Comparison of ENCODE assay signal across 8 cellular contexts in genomic region chr16:75565640-75566039, GRCh38. TPM values are rescaled to one million over a fixed set of nuclear protein-coding genes. Genes with fewer than 3 reads are reported as not detected.
A peak's percentile ranks its signal among the peaks of the same experiment; 100 is the strongest.
DNase-seq lines count a peak whose midpoint lies in the region; ATAC-seq, FAIRE-seq and TF ChIP-seq lines count a peak whose summit lies in the region.

No MANE protein-coding gene starts in this region.

- no TSS peak for BruUV-seq in PC-3 (replicated peaks; lab: Mats Ljungman, UMichigan)

- ATAC-seq in A549: peak; percentile 26 to 39; a peak in 4 of 6 replicates
- ATAC-seq in GM21390 (IDR thresholded peaks at IDR 0.05; ENCODE audit: unreplicated experiment): peak; percentile 9
- peak; percentile 21 for ATAC-seq in PC-3

- H2BK12ac ChIP-seq in trophoblast cell (ENCODE audit: low read length): peak overlapping the region; percentile 41

- H3K9ac ChIP-seq in PC-3 (ENCODE audit: low read length) (peak overlapping the region; percentile 77; the same call in 1 of the 2 replicates), trophoblast cell (ENCODE audit: low read length) (peak overlapping the region; percentile 75)

- H3K79me2 ChIP-seq in PC-3 (ENCODE audit: low read length): peaks cover 20% of the 10 kb centered on the region
- peaks cover 8% of the 10 kb centered on the region for H3K79me2 ChIP-seq in trophoblast cell (ENCODE audit: control insufficient read depth, insufficient read depth, low read length, poor library complexity)

- POLR2A ChIA-PET in A549 (lab: Yijun Ruan, JAX) (interaction anchor here (1.0 to 2.8 kb wide), 4 partner anchors 10 to 82 kb away, joined by 3 to 15 read pairs (median 4); partner anchors contain the start of genes ADAT1, KARS1, TERF2IP and TMEM231), PC-3 (lab: Charles Lee; ENCODE audit: unreplicated experiment) (no interaction called here)

- no peak overlapping the region for H2AK5ac ChIP-seq in trophoblast cell (ENCODE audit: low read length)

- intact Hi-C loops in PC-3 (cut with micrococcal nuclease) (loop anchor here (5.0 kb wide), 1 partner anchor 93 kb away; no protein-coding TSS in a partner anchor), esophagus muscularis mucosa (cut with DNase I) (loop anchor here (5.0 kb wide), 1 partner anchor 48 kb away; no protein-coding TSS in a partner anchor)

- H4K8ac ChIP-seq in trophoblast cell (ENCODE audit: low read depth, low read length): peak overlapping the region; percentile 79

- TF ChIP-seq POLR2A in A549 (IDR thresholded peaks at IDR 0.05; ENCODE audit: low read length) (no peak), esophagus muscularis mucosa (IDR thresholded peaks at IDR 0.05; ENCODE audit: low read depth) (no peak)

- no peak overlapping the region for H4K12ac ChIP-seq in trophoblast cell (ENCODE audit: low read depth, low read length)

- H3K4me1 ChIP-seq in A549 (peaks cover 15% of the 10 kb centered on the region), PC-3 (ENCODE audit: insufficient read depth, low read length) (no peaks in the 10 kb centered on the region), esophagus muscularis mucosa (peaks cover 45 to 54% (median 49%) of the 10 kb centered on the region in 4 donors), trophoblast cell (ENCODE audit: control insufficient read depth in 1 of 2, insufficient read depth in 2 of 2, low read length in 2 of 2) (peaks cover 7 to 11% of the 10 kb centered on the region in 2 experiments)

- no peak overlapping the region for H3K18ac ChIP-seq in trophoblast cell (ENCODE audit: low read length)

- H4K91ac ChIP-seq in trophoblast cell (ENCODE audit: low read depth, low read length): peak overlapping the region; percentile 42

- no peaks in the 10 kb centered on the region for H3K9me2 ChIP-seq in PC-3 (replicated peaks; ENCODE audit: low read length)

- 1% methylated on average over 15 of the region's 15 CpGs for WGBS in A549 (ENCODE audit: missing lambda C conversion rate)
- 25% methylated on average over 15 of the region's 15 CpGs for WGBS in esophagus muscularis mucosa
- WGBS in trophoblast cell (ENCODE audit: extremely low coverage, insufficient coverage, insufficient read length): no CpG with 5 or more reads among the region's 15 CpGs

- TF ChIP-seq RAD21 in A549 (conservative IDR thresholded peaks at IDR 0.05 in 1 of 2, IDR thresholded peaks at IDR 0.05 in 1 of 2): no peak

- H3K4me3 ChIP-seq in A549 (peak overlapping the region; percentile 76), PC-3 (ENCODE audit: low read length) (peak overlapping the region; percentile 82), esophagus muscularis mucosa (peak overlapping the region; percentile 71 to 100 (median 92)), trophoblast cell (ENCODE audit: low read depth, low read length) (peak overlapping the region; percentile 85)

- peak overlapping the region; percentile 79 to 92; a peak in 4 of 6 replicates for H3K27ac ChIP-seq in A549
- no peak overlapping the region for H3K27ac ChIP-seq in PC-3 (ENCODE audit: low read length)
- H3K27ac ChIP-seq in esophagus muscularis mucosa (replicated peaks in 1 of 4): peak overlapping the region; percentile 73 to 82 (median 74)
- no peak overlapping the region for H3K27ac ChIP-seq in trophoblast cell (ENCODE audit: low read depth, low read length)

- H4K20me1 ChIP-seq in PC-3 (ENCODE audit: low read length): no peaks in the 10 kb centered on the region

- H3K14ac ChIP-seq in trophoblast cell (ENCODE audit: low read length): no peak overlapping the region

- no peak overlapping the region for H2BK120ac ChIP-seq in trophoblast cell (ENCODE audit: insufficient read depth, low read length, poor library complexity)

- DNase-seq in A549 (ENCODE audit: low read depth in 1 of 2, low spot score in 1 of 2): no peak
- peak; percentile 3 for DNase-seq in PC-3
- DNase-seq in esophagus muscularis mucosa (ENCODE audit: extremely low spot score): no peak
- DNase-seq in trophoblast cell: no peak
- no peak for DNase-seq in urothelium cell line (ENCODE audit: low spot score)
- no peak for DNase-seq in Kasumi-1 (lab: John Stamatoyannopoulos, UW)
- DNase-seq in dedifferentiated amniotic fluid mesenchymal stem cell (ENCODE audit: extremely low spot score): no peak

- peak overlapping the region; percentile 82 for H2BK5ac ChIP-seq in trophoblast cell (ENCODE audit: low read depth, low read length, poor library complexity)

- peak overlapping the region; percentile 92 for H2AFZ ChIP-seq in PC-3 (ENCODE audit: low read length)
- peak overlapping the region; percentile 40 for H2AFZ ChIP-seq in trophoblast cell (ENCODE audit: insufficient read depth, low read length, poor library complexity)

- H3K27me3 ChIP-seq in PC-3 (ENCODE audit: low read length): no peaks in the 10 kb centered on the region
- no peaks in the 10 kb centered on the region for H3K27me3 ChIP-seq in esophagus muscularis mucosa
- H3K27me3 ChIP-seq in trophoblast cell (ENCODE audit: insufficient read depth, low read length): no peaks in the 10 kb centered on the region

- TF ChIP-seq CTCF in A549 (IDR thresholded peaks at IDR 0.05): no peak
- TF ChIP-seq CTCF in PC-3 (conservative IDR thresholded peaks at IDR 0.05; ENCODE audit: low read depth, low read length): no peak
- TF ChIP-seq CTCF in esophagus muscularis mucosa (IDR thresholded peaks at IDR 0.05): no peak

- FAIRE-seq in A549 (lab: Jason Lieb, UNC) (no peak), urothelium cell line (lab: Jason Lieb, UNC) (no peak)

- H3K36me3 ChIP-seq in PC-3 (ENCODE audit: low read depth, low read length) (no peaks in the 10 kb centered on the region; the same call in 1 of the 2 replicates), esophagus muscularis mucosa (peaks cover 21 to 35% (median 28%) of the 10 kb centered on the region in 4 donors), trophoblast cell (ENCODE audit: control insufficient read depth in 1 of 2, insufficient read depth in 2 of 2, low read length in 2 of 2) (peaks cover 14 to 25% of the 10 kb centered on the region in 2 experiments)

- H3K23ac ChIP-seq in trophoblast cell (ENCODE audit: low read length): no peak overlapping the region

- TF ChIP-seq EP300 in A549 (IDR thresholded peaks at IDR 0.05): no peak
- TF ChIP-seq EP300 in esophagus muscularis mucosa (IDR thresholded peaks at IDR 0.05): no peak

- H3K4ac ChIP-seq in trophoblast cell (ENCODE audit: low read depth, low read length): no peak overlapping the region

- H3K79me1 ChIP-seq in trophoblast cell (ENCODE audit: low read length): peaks cover 7% of the 10 kb centered on the region

- no peaks in the 10 kb centered on the region for H3F3A ChIP-seq in PC-3 (ENCODE audit: low read length, unreplicated experiment)

- peak overlapping the region; percentile 99 for H3K4me2 ChIP-seq in A549
- peak overlapping the region; percentile 92 for H3K4me2 ChIP-seq in PC-3 (ENCODE audit: low read length)
- H3K4me2 ChIP-seq in trophoblast cell (ENCODE audit: low read length): peak overlapping the region; percentile 95

- H3K9me3 ChIP-seq in A549 (no peaks in the 10 kb centered on the region), PC-3 (ENCODE audit: low read length) (no peaks in the 10 kb centered on the region), esophagus muscularis mucosa (no peaks in the 10 kb centered on the region), trophoblast cell (ENCODE audit: insufficient read depth, low read depth, low read length) (no peaks in the 10 kb centered on the region)

- CTCF ChIA-PET in A549 (lab: Yijun Ruan, JAX): interaction anchor here (1.2 to 1.7 kb wide), 6 partner anchors 10 to 100 kb away, joined by 3 to 10 read pairs (median 4); partner anchors contain the start of genes TMEM170A and TMEM231
- CTCF ChIA-PET in PC-3 (lab: Charles Lee): interaction anchor here (1.5 kb wide), 1 partner anchor 56 kb away, joined by 6 read pairs; no protein-coding TSS in a partner anchor

RNA-seq across cellular contexts. Expression of gene GABARAPL2, which starts 0.5 kb away (rescaled TPM):
- polyA plus RNA-seq in A549 (2011; rRNA removed) (80.6 and 84.8 TPM in 2 replicates), A549 (2017; fragmentation: RNase III; extraction: RNeasy Plus Mini Kit Qiagen cat#74134 plus additional on column Dnase treatment) (97.7 to 108 TPM (median 107 TPM) in 3 replicates)
- 47.7 and 55.2 TPM in 2 replicates for polyA plus RNA-seq in A549 (2012; cell fraction: cytosol; rRNA removed)
- 21.9 and 24.6 TPM in 2 replicates for polyA plus RNA-seq in A549 (2012; cell fraction: nucleus; rRNA removed)
- polyA minus RNA-seq in A549 (2011; rRNA and poly(A)+ RNA removed): 14.3 and 15.9 TPM in 2 replicates
- total RNA-seq in PC-3 (2014; rRNA removed) (24.7 and 31.2 TPM in 2 replicates), esophagus muscularis mucosa (100 to 1,000 TPM in 2 of 4 donors, 10 to 100 TPM in 2; 84.5 to 114 (median 101) TPM)
- polyA plus RNA-seq in trophoblast cell (2013): 79.2 and 79.9 TPM in 2 replicates

RNA-seq across cellular contexts. Expression of gene TMEM231, which starts 9.6 kb away (rescaled TPM):
- polyA plus RNA-seq in A549 (2011; rRNA removed): 11.4 and 17.7 TPM in 2 replicates
- polyA plus RNA-seq in A549 (2012; cell fraction: cytosol; rRNA removed): 15.1 and 16.0 TPM in 2 replicates
- polyA plus RNA-seq in A549 (2012; cell fraction: nucleus; rRNA removed): 20.5 and 22.9 TPM in 2 replicates
- polyA plus RNA-seq in A549 (2017; fragmentation: RNase III; extraction: RNeasy Plus Mini Kit Qiagen cat#74134 plus additional on column Dnase treatment): 4.8 to 5.8 TPM (median 5.3 TPM) in 3 replicates
- polyA minus RNA-seq in A549 (2011; rRNA and poly(A)+ RNA removed): 40.4 and 41.1 TPM in 2 replicates
- total RNA-seq in PC-3 (2014; rRNA removed): 9.6 and 20.2 TPM in 2 replicates
- total RNA-seq in esophagus muscularis mucosa: 10 to 100 TPM in 2 of 4 donors, 1 to 10 TPM in 2; 6.8 to 15.5 (median 10.5) TPM
- 3.9 and 4.0 TPM in 2 replicates for polyA plus RNA-seq in trophoblast cell (2013)

RNA-seq across cellular contexts. Expression of gene CHST5, which starts 29.7 kb away (rescaled TPM):
- polyA plus RNA-seq in A549 (2011; rRNA removed): 0.05 TPM in 2 replicates
- polyA plus RNA-seq in A549 (2012; cell fraction: cytosol; rRNA removed): 0.09 and 0.11 TPM in 2 replicates
- polyA plus RNA-seq in A549 (2012; cell fraction: nucleus; rRNA removed): 1.1 and 2.4 TPM in 2 replicates
- polyA plus RNA-seq in A549 (2017; fragmentation: RNase III; extraction: RNeasy Plus Mini Kit Qiagen cat#74134 plus additional on column Dnase treatment): 0.08 TPM in 2 of 3 replicates, not detected in the other
- not detected in 2 replicates for polyA minus RNA-seq in A549 (2011; rRNA and poly(A)+ RNA removed)
- 0.29 TPM in 1 of 2 replicates, not detected in the other for total RNA-seq in PC-3 (2014; rRNA removed)
- not detected for total RNA-seq in esophagus muscularis mucosa
- polyA plus RNA-seq in trophoblast cell (2013): 0.06 and 0.07 TPM in 2 replicates

RNA-seq across cellular contexts. Expression of gene ADAT1, which starts 57.4 kb away (rescaled TPM):
- polyA plus RNA-seq in A549 (2011; rRNA removed) (53.5 and 70.0 TPM in 2 replicates), A549 (2017; fragmentation: RNase III; extraction: RNeasy Plus Mini Kit Qiagen cat#74134 plus additional on column Dnase treatment) (41.8 to 47.7 TPM (median 45.4 TPM) in 3 replicates)
- polyA plus RNA-seq in A549 (2012; cell fraction: cytosol; rRNA removed): 25.8 and 31.8 TPM in 2 replicates
- polyA plus RNA-seq in A549 (2012; cell fraction: nucleus; rRNA removed): 16.3 and 30.6 TPM in 2 replicates
- polyA minus RNA-seq in A549 (2011; rRNA and poly(A)+ RNA removed): 40.5 and 50.0 TPM in 2 replicates
- total RNA-seq in PC-3 (2014; rRNA removed) (42.8 and 60.1 TPM in 2 replicates), esophagus muscularis mucosa (10 to 100 TPM; 17.0 to 33.6 (median 22.7) TPM)
- 23.8 and 25.7 TPM in 2 replicates for polyA plus RNA-seq in trophoblast cell (2013)

Comparison
In these comparisons a context has a peak if more than half of its experiments do, and no peak if none do; other contexts are left out.
1. H3K27ac ChIP-seq: peak in A549 (2 of 2) and esophagus muscularis mucosa (4 of 4); none in PC-3 (single experiment) and trophoblast cell (single experiment).
2. Peak in every context shown above with its lines, with median percentiles within 50 percentile points of each other: ATAC-seq, H3K4me2 ChIP-seq and H3K4me3 ChIP-seq.